20 cellular contexts compared by ENCODE assay signal in genomic region chr1:216688127-216688657, GRCh38. TPM values are rescaled to one million over a fixed set of nuclear protein-coding genes. Genes with fewer than 3 reads are reported as not detected.
DNase-seq lines count a peak whose midpoint lies in the region; ATAC-seq lines count a peak whose summit lies in the region.
"Had no signal": no experiment of that assay in that cellular context is flagged by ENCODE, and none has a peak within 500 bp of the region (broad histone marks: within the 10 kb centered on the region; RNA-seq: fewer than 3 reads in every experiment).

No MANE protein-coding gene starts in this region.

- no peak overlapping the region for H3K4me3 ChIP-seq in mesendoderm (ENCODE audit: low read length)
- H3K4me3 ChIP-seq: SK-N-MC had no signal

- no peaks in the 10 kb centered on the region for H3K79me1 ChIP-seq in mesendoderm (ENCODE audit: low read length)

- H3K36me3 ChIP-seq in mesendoderm (ENCODE audit: control insufficient read depth, insufficient read depth, low read length) = no peaks in the 10 kb centered on the region

- H3K27ac ChIP-seq in mesendoderm (ENCODE audit: low read depth, low read length) = no peak overlapping the region
- H3K27ac ChIP-seq: C4-2B, SK-N-MC had no signal

- H3K79me2 ChIP-seq in mesendoderm (ENCODE audit: control insufficient read depth, insufficient read depth, low read length) = no peaks in the 10 kb centered on the region

- H2AK5ac ChIP-seq in mesendoderm (ENCODE audit: low read length) = no peak overlapping the region

- H4K8ac ChIP-seq in mesendoderm (ENCODE audit: low read depth, low read length) = no peak overlapping the region

- H2BK15ac ChIP-seq in mesendoderm (replicated peaks; ENCODE audit: low read depth) = peak overlapping the region; percentile 19

- H3K4me1 ChIP-seq in mesendoderm (ENCODE audit: control insufficient read depth, low read depth, low read length) = peaks cover 6% of the 10 kb centered on the region

- no peak overlapping the region for H3K9ac ChIP-seq in mesendoderm (ENCODE audit: low read length)

- H3K56ac ChIP-seq in mesendoderm (ENCODE audit: low read length) = no peak overlapping the region

- no peak overlapping the region for H3K4me2 ChIP-seq in mesendoderm (ENCODE audit: low read length)

- no peak overlapping the region for H4K5ac ChIP-seq in mesendoderm (ENCODE audit: low read length)

- no peak overlapping the region for H2BK5ac ChIP-seq in mesendoderm (ENCODE audit: low read length)

- no peak overlapping the region for H3K18ac ChIP-seq in mesendoderm (ENCODE audit: low read length)

- ATAC-seq in HG02840 (IDR thresholded peaks at IDR 0.05; ENCODE audit: low FRiP score, unreplicated experiment) = no peak
- ATAC-seq: Panc1 had no signal

- WGBS in mesendoderm (ENCODE audit: extremely low coverage, insufficient coverage, low lambda C conversion rate) = no CpG with 5 or more reads among the region's 8 CpGs

- H3K4ac ChIP-seq in mesendoderm (ENCODE audit: low read depth, low read length) = no peak overlapping the region

- DNase-seq in DMS 273 treated with DMSO at 0.1 percent for 48 hours (lab: John Stamatoyannopoulos, UW) (peak; percentile 42), NCI-H2227 (lab: John Stamatoyannopoulos, UW; ENCODE audit: unreplicated experiment) (peak; percentile 12), SK-N-DZ (ENCODE audit: low spot score) (peak; percentile 86), mesendoderm (no peak), cardiac septum (ENCODE audit: low spot score) (no peak), cerebellum (ENCODE audit: low spot score) (no peak), NCI-H2196 (lab: John Stamatoyannopoulos, UW; ENCODE audit: unreplicated experiment) (no peak)
- DNase-seq: IMR-90, Kasumi-1, MM.1S, NCI-H1105, NCI-H1930, NCI-H774, T-helper 1 cell had no signal

- H3K23ac ChIP-seq in mesendoderm (ENCODE audit: low read length) = no peak overlapping the region

- no peak overlapping the region for H2BK120ac ChIP-seq in mesendoderm (ENCODE audit: low read depth, low read length)

- intact Hi-C loops in cardiac septum (cut with DNase I) = no loop called here

- no peaks in the 10 kb centered on the region for H3K27me3 ChIP-seq in mesendoderm (ENCODE audit: insufficient read depth, low read length, poor library complexity)

RNA-seq across cellular contexts. Expression of gene ESRRG, which starts 35.0 kb away (rescaled TPM):
- polyA plus RNA-seq in SK-N-DZ (2014; cell fraction: cytosol; rRNA removed) = 1.3 and 1.9 TPM in 2 replicates
- polyA plus RNA-seq in SK-N-DZ (2014; cell fraction: nucleus; rRNA removed) = 0.52 and 1.2 TPM in 2 replicates
- polyA plus RNA-seq in mesendoderm (2013, experiment 1 of 2) = 0.65 TPM
- 0.84 TPM for polyA plus RNA-seq in mesendoderm (2013, experiment 2 of 2)
- 32.3 TPM for total RNA-seq in cardiac septum
- total RNA-seq in cerebellum = 131 TPM
- total RNA-seq: A673, HT-29 had no signal

Comparison
In these comparisons a context has a peak if more than half of its experiments do, and no peak if none do; other contexts are left out.
1. DNase-seq: peak in DMS 273 treated with DMSO at 0.1 percent for 48 hours (single experiment), NCI-H2227 (single experiment) and SK-N-DZ (single experiment); none in mesendoderm (single experiment), cardiac septum (single experiment), cerebellum (single experiment) and NCI-H2196 (single experiment).